11 cellular contexts compared by ENCODE assay signal in genomic region chrX:20361081-20361889, GRCh38.
DNase-seq lines count a peak whose midpoint lies in the region; ATAC-seq and TF ChIP-seq lines count a peak whose summit lies in the region.
"Had no signal": no experiment of that assay in that cellular context is flagged by ENCODE, and none has a peak within 500 bp of the region (broad histone marks: within the 10 kb centered on the region; RNA-seq: fewer than 3 reads in every experiment).

No MANE protein-coding gene starts in this region.

- H3K18ac ChIP-seq in neuronal stem cell (ENCODE audit: low read length) = no peak overlapping the region

- H3K9me2 ChIP-seq in PC-3 (replicated peaks; ENCODE audit: low read length) = no peaks in the 10 kb centered on the region

- TF ChIP-seq CTCF in PC-3 (conservative IDR thresholded peaks at IDR 0.05; ENCODE audit: low read depth, low read length) = no peak

- no peaks in the 10 kb centered on the region for H4K20me1 ChIP-seq in PC-3 (ENCODE audit: low read length)

- WGBS in neuronal stem cell (ENCODE audit: extremely low coverage in 2 of 2, insufficient read length in 2 of 2, insufficient replicate concordance in 1 of 2), 2 donors = no CpG with 5 or more reads among the region's 8 CpGs

- H3F3A ChIP-seq in PC-3 (ENCODE audit: low read length, unreplicated experiment) = peaks cover 9% of the 10 kb centered on the region

- H3K4me2 ChIP-seq in PC-3 (ENCODE audit: low read length) (peak overlapping the region; percentile 85; the same call in 1 of the 2 replicates), neuronal stem cell (ENCODE audit: insufficient read depth, low read length, poor library complexity, severe bottlenecking) (no peak overlapping the region)
- H3K4me2 ChIP-seq: GM23338 had no signal

- H2BK120ac ChIP-seq in neuronal stem cell (ENCODE audit: low read depth, low read length) = no peak overlapping the region

- intact Hi-C loops in PC-3 (cut with micrococcal nuclease) = loop anchor here (5.0 kb wide), 2 partner anchors 81 to 156 kb away; no protein-coding TSS in a partner anchor

- CTCF ChIA-PET in PC-3 (lab: Charles Lee) = interaction anchor here (0.6 to 1.1 kb wide), 2 partner anchors 94 to 1192 kb away, joined by 4 to 10 read pairs; no protein-coding TSS in a partner anchor

- H4K91ac ChIP-seq in neuronal stem cell (ENCODE audit: low read depth, low read length, poor library complexity) = no peak overlapping the region

- ATAC-seq in PC-3 = no peak
- ATAC-seq in HG03159 (IDR thresholded peaks at IDR 0.05; ENCODE audit: unreplicated experiment) = no peak
- ATAC-seq in HG03565 (IDR thresholded peaks at IDR 0.05; ENCODE audit: unreplicated experiment) = no peak
- ATAC-seq: GM23338 had no signal

- DNase-seq in COLO668 (lab: John Stamatoyannopoulos, UW; ENCODE audit: unreplicated experiment) = peak; percentile 18
- DNase-seq in PC-3 = no peak
- DNase-seq in fibroblast of peridontal ligament (ENCODE audit: extremely low read depth) = peak; percentile 44
- DNase-seq in neuronal stem cell (ENCODE audit: low spot score) = no peak
- DNase-seq in activated CD8-positive, alpha-beta memory T cell treated with anti-CD3 and anti-CD28 coated beads, Interleukin-2, amount 50 U/mL, for 48 hours = no peak
- DNase-seq in MG63 = no peak

- H3K27ac ChIP-seq in PC-3 (ENCODE audit: low read length) (peak overlapping the region; percentile 97), neuronal stem cell (replicated peaks; ENCODE audit: low read length) (peak overlapping the region; percentile 64)
- H3K27ac ChIP-seq: ascending aorta, neutrophil had no signal

- no peak overlapping the region for H4K8ac ChIP-seq in neuronal stem cell (ENCODE audit: low read depth, low read length)

- no peaks in the 10 kb centered on the region for H3K79me1 ChIP-seq in neuronal stem cell (ENCODE audit: low read depth, low read length)

- H2BK5ac ChIP-seq in neuronal stem cell (ENCODE audit: low read length) = no peak overlapping the region

- H2BK12ac ChIP-seq in neuronal stem cell (ENCODE audit: low read length) = no peak overlapping the region

- no peak overlapping the region for H2AK5ac ChIP-seq in neuronal stem cell (ENCODE audit: low read depth, low read length)

- BruUV-seq in PC-3 (replicated peaks; lab: Mats Ljungman, UMichigan) = no TSS peak

- H2AFZ ChIP-seq in PC-3 (ENCODE audit: low read length) (0 out of 2 replicates have a peak overlapping the region, but pooled peaks have one; percentile 9), neuronal stem cell (ENCODE audit: low read length) (no peak overlapping the region)
- H2AFZ ChIP-seq: GM23338 had no signal

- no peak overlapping the region for H3K14ac ChIP-seq in neuronal stem cell (ENCODE audit: low read length)

- H3K23ac ChIP-seq in neuronal stem cell (ENCODE audit: low read depth, low read length, poor library complexity) = no peak overlapping the region

- H3K27me3 ChIP-seq in PC-3 (ENCODE audit: low read length) (no peaks in the 10 kb centered on the region), neuronal stem cell (ENCODE audit: control insufficient read depth in 3 of 3, insufficient read depth in 3 of 3, low read depth in 1 of 3, low read length in 3 of 3) (no peaks in the 10 kb centered on the region), MG63 (no peaks in the 10 kb centered on the region)
- H3K27me3 ChIP-seq: ascending aorta, neutrophil had no signal

- H3K4me3 ChIP-seq in PC-3 (ENCODE audit: low read length) (no peak overlapping the region), neuronal stem cell (ENCODE audit: low read length in 2 of 2) (no peak overlapping the region), MG63 (no peak overlapping the region)
- H3K4me3 ChIP-seq: ascending aorta, GM23338 had no signal

- no peak overlapping the region for H2BK15ac ChIP-seq in neuronal stem cell (ENCODE audit: low read length)

- H3K9me3 ChIP-seq in PC-3 (ENCODE audit: low read length) (no peaks in the 10 kb centered on the region), neuronal stem cell (replicated peaks in 1 of 2; ENCODE audit: control insufficient read depth in 2 of 2, insufficient read depth in 1 of 2, low read depth in 1 of 2, low read length in 2 of 2) (no peaks in the 10 kb centered on the region), MG63 (no peaks in the 10 kb centered on the region)
- H3K9me3 ChIP-seq: ascending aorta, neutrophil had no signal

- H3K9ac ChIP-seq in PC-3 (ENCODE audit: low read length) = peak overlapping the region; percentile 70
- no peak overlapping the region for H3K9ac ChIP-seq in neuronal stem cell (ENCODE audit: low read depth, low read length, poor library complexity)

- POLR2A ChIA-PET in PC-3 (lab: Charles Lee; ENCODE audit: unreplicated experiment) = interaction anchor here (1.8 kb wide), 1 partner anchor 11 kb away, joined by 13 read pairs; no protein-coding TSS in a partner anchor

- no peak overlapping the region for H3K4ac ChIP-seq in neuronal stem cell (ENCODE audit: low read length)

- no peaks in the 10 kb centered on the region for H3K79me2 ChIP-seq in PC-3 (ENCODE audit: low read length)

- H3K4me1 ChIP-seq in PC-3 (ENCODE audit: insufficient read depth, low read length) (peaks cover 26% of the 10 kb centered on the region), neuronal stem cell (ENCODE audit: control insufficient read depth in 2 of 2, insufficient read depth in 1 of 2, low read depth in 1 of 2, low read length in 2 of 2) (peaks cover 0 to 6% of the 10 kb centered on the region in 2 donors)
- H3K4me1 ChIP-seq: ascending aorta had no signal

- H3K36me3 ChIP-seq in PC-3 (ENCODE audit: low read depth, low read length) (no peaks in the 10 kb centered on the region), neuronal stem cell (replicated peaks in 1 of 2; ENCODE audit: control insufficient read depth in 2 of 2, insufficient read depth in 2 of 2, low read length in 2 of 2) (no peaks in the 10 kb centered on the region), MG63 (no peaks in the 10 kb centered on the region)
- H3K36me3 ChIP-seq: ascending aorta, neutrophil had no signal

Comparison
In these comparisons a context has a peak if more than half of its experiments do, and no peak if none do; other contexts are left out.
1. DNase-seq: peak in COLO668 (single experiment) and fibroblast of peridontal ligament (single experiment); none in PC-3 (single experiment), neuronal stem cell (single experiment), activated CD8-positive, alpha-beta memory T cell treated with anti-CD3 and anti-CD28 coated beads, Interleukin-2, amount 50 U/mL, for 48 hours (single experiment) and MG63 (single experiment).